Comparison of ENCODE assay signal across 1 cellular context in the genomic region with DNA sequence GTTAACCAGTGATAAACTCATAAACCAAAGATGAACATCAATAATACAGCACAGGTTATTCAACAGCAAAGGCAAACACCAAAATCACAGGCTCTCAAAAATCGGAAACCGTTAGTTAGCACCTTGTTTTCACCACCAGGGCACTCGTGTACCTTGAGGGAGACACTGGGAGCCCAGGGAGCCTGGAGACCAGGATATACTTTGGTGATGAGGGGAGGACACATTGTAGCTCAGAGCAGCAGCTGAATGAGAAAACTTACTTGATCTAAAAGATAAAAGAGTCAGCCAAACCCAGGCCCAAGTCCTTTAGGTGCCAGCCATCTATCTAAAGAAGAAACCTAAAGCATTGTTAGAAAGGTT.
TF ChIP-seq lines count a peak whose summit lies in the region.

No MANE protein-coding gene starts in this region.

TF ChIP-seq in GM23338, 12 proteins besides CTCF, POLR2A, EP300 and RAD21:
- TF ChIP-seq, protein P1, sequence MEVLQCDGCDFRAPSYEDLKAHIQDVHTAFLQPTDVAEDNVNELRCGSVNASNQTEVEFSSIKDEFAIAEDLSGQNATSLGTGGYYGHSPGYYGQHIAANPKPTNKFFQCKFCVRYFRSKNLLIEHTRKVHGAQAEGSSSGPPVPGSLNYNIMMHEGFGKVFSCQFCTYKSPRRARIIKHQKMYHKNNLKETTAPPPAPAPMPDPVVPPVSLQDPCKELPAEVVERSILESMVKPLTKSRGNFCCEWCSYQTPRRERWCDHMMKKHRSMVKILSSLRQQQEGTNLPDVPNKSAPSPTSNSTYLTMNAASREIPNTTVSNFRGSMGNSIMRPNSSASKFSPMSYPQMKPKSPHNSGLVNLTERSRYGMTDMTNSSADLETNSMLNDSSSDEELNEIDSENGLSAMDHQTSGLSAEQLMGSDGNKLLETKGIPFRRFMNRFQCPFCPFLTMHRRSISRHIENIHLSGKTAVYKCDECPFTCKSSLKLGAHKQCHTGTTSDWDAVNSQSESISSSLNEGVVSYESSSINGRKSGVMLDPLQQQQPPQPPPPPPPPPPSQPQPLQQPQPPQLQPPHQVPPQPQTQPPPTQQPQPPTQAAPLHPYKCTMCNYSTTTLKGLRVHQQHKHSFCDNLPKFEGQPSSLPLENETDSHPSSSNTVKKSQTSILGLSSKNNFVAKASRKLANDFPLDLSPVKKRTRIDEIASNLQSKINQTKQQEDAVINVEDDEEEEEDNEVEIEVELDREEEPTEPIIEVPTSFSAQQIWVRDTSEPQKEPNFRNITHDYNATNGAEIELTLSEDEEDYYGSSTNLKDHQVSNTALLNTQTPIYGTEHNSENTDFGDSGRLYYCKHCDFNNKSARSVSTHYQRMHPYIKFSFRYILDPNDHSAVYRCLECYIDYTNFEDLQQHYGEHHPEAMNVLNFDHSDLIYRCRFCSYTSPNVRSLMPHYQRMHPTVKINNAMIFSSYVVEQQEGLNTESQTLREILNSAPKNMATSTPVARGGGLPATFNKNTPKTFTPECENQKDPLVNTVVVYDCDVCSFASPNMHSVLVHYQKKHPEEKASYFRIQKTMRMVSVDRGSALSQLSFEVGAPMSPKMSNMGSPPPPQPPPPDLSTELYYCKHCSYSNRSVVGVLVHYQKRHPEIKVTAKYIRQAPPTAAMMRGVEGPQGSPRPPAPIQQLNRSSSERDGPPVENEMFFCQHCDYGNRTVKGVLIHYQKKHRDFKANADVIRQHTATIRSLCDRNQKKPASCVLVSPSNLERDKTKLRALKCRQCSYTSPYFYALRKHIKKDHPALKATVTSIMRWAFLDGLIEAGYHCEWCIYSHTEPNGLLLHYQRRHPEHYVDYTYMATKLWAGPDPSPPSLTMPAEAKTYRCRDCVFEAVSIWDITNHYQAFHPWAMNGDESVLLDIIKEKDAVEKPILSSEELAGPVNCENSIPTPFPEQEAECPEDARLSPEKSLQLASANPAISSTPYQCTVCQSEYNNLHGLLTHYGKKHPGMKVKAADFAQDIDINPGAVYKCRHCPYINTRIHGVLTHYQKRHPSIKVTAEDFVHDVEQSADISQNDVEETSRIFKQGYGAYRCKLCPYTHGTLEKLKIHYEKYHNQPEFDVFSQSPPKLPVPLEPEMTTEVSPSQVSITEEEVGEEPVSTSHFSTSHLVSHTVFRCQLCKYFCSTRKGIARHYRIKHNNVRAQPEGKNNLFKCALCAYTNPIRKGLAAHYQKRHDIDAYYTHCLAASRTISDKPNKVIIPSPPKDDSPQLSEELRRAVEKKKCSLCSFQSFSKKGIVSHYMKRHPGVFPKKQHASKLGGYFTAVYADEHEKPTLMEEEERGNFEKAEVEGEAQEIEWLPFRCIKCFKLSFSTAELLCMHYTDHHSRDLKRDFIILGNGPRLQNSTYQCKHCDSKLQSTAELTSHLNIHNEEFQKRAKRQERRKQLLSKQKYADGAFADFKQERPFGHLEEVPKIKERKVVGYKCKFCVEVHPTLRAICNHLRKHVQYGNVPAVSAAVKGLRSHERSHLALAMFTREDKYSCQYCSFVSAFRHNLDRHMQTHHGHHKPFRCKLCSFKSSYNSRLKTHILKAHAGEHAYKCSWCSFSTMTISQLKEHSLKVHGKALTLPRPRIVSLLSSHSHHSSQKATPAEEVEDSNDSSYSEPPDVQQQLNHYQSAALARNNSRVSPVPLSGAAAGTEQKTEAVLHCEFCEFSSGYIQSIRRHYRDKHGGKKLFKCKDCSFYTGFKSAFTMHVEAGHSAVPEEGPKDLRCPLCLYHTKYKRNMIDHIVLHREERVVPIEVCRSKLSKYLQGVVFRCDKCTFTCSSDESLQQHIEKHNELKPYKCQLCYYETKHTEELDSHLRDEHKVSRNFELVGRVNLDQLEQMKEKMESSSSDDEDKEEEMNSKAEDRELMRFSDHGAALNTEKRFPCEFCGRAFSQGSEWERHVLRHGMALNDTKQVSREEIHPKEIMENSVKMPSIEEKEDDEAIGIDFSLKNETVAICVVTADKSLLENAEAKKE (CRISPR knock-in tag; IDR thresholded peaks at IDR 0.05), result no peak
- TF ChIP-seq POLR2AphosphoS5 (IDR thresholded peaks at IDR 0.05; ENCODE audit: low read depth) (no peak), CREB1 (CRISPR knock-in tag; IDR thresholded peaks at IDR 0.05; ENCODE audit: low read depth) (no peak), STAT1 (IDR thresholded peaks at IDR 0.05; ENCODE audit: unreplicated experiment) (no peak), ZNF331 (CRISPR knock-in tag; IDR thresholded peaks at IDR 0.05; ENCODE audit: low read depth) (no peak), JUNB (IDR thresholded peaks at IDR 0.05; ENCODE audit: unreplicated experiment) (no peak), EZH2 (IDR thresholded peaks at IDR 0.05; ENCODE audit: low read depth, unreplicated experiment) (no peak), NANOG (IDR thresholded peaks at IDR 0.05; ENCODE audit: borderline replicate concordance) (no peak), EZH2phosphoT487 (IDR thresholded peaks at IDR 0.05; ENCODE audit: unreplicated experiment) (no peak), ZNF114 (CRISPR knock-in tag; IDR thresholded peaks at IDR 0.05) (no peak)
- TF ChIP-seq, protein P2, sequence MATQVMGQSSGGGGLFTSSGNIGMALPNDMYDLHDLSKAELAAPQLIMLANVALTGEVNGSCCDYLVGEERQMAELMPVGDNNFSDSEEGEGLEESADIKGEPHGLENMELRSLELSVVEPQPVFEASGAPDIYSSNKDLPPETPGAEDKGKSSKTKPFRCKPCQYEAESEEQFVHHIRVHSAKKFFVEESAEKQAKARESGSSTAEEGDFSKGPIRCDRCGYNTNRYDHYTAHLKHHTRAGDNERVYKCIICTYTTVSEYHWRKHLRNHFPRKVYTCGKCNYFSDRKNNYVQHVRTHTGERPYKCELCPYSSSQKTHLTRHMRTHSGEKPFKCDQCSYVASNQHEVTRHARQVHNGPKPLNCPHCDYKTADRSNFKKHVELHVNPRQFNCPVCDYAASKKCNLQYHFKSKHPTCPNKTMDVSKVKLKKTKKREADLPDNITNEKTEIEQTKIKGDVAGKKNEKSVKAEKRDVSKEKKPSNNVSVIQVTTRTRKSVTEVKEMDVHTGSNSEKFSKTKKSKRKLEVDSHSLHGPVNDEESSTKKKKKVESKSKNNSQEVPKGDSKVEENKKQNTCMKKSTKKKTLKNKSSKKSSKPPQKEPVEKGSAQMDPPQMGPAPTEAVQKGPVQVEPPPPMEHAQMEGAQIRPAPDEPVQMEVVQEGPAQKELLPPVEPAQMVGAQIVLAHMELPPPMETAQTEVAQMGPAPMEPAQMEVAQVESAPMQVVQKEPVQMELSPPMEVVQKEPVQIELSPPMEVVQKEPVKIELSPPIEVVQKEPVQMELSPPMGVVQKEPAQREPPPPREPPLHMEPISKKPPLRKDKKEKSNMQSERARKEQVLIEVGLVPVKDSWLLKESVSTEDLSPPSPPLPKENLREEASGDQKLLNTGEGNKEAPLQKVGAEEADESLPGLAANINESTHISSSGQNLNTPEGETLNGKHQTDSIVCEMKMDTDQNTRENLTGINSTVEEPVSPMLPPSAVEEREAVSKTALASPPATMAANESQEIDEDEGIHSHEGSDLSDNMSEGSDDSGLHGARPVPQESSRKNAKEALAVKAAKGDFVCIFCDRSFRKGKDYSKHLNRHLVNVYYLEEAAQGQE (IDR thresholded peaks at IDR 0.05; ENCODE audit: unreplicated experiment), result no peak
- TF ChIP-seq, protein P3, sequence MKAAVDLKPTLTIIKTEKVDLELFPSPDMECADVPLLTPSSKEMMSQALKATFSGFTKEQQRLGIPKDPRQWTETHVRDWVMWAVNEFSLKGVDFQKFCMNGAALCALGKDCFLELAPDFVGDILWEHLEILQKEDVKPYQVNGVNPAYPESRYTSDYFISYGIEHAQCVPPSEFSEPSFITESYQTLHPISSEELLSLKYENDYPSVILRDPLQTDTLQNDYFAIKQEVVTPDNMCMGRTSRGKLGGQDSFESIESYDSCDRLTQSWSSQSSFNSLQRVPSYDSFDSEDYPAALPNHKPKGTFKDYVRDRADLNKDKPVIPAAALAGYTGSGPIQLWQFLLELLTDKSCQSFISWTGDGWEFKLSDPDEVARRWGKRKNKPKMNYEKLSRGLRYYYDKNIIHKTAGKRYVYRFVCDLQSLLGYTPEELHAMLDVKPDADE (IDR thresholded peaks at IDR 0.05), result no peak
